In the genomic region with DNA sequence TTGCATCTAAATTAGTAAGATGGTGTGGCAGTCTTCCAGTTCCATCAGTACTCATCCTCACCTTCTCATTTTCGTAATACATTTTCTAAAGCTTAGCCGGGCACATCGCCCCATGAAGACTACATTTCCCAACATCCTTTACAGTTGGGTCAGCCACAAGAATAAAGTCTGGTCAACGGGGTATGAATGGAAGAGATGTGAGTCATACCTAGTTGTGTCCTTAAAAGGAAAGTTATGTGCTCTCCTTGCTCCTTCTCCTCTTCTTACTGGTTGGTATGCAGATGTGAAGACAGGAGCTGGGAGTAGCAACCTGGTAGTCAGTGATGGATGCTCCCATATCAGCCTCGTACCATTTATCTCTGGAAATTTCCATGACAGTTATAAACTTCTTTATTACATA, we compare ENCODE assay signal across 15 cellular contexts. TPM values are rescaled to one million over a fixed set of nuclear protein-coding genes. Genes with fewer than 3 reads are reported as not detected.
DNase-seq lines count a peak whose midpoint lies in the region; FAIRE-seq and TF ChIP-seq lines count a peak whose summit lies in the region.
"Had no signal": no experiment of that assay in that cellular context is flagged by ENCODE, and none has a peak within 500 bp of the region (broad histone marks: within the 10 kb centered on the region; RNA-seq: fewer than 3 reads in every experiment).

No MANE protein-coding gene starts in this region.

- H3K36me3 ChIP-seq in breast epithelium (no peaks in the 10 kb centered on the region), SK-N-SH (replicated peaks in 1 of 2; ENCODE audit: control insufficient read depth in 1 of 2, insufficient read depth in 2 of 2, low read length in 1 of 2) (no peaks in the 10 kb centered on the region), kidney (ENCODE audit: control insufficient read depth in 1 of 2, insufficient read depth in 2 of 2, low read length in 2 of 2) (no peaks in the 10 kb centered on the region)
- H3K36me3 ChIP-seq: BLaER1, gastrocnemius medialis, HAP-1 had no signal

- H3K27me3 ChIP-seq in breast epithelium (no peaks in the 10 kb centered on the region), SK-N-SH (ENCODE audit: insufficient read depth) (no peaks in the 10 kb centered on the region)
- H3K27me3 ChIP-seq: BLaER1, gastrocnemius medialis had no signal

- BruUV-seq in MCF 10A (replicated peaks; lab: Mats Ljungman, UMichigan): no TSS peak

- H3K9me3 Mint-ChIP-seq in MCF 10A (ENCODE audit: unreplicated experiment) (no peaks in the 10 kb centered on the region), type B pancreatic cell (peaks cover 10% of the 10 kb centered on the region)
- H3K9me3 Mint-ChIP-seq: activated naive CD4-positive, alpha-beta T cell treated with anti-CD3 and anti-CD28 coated beads, Interleukin-2, amount 50 U/mL, for 24 hours had no signal

- no peak for FAIRE-seq in kidney (lab: Jason Lieb, UNC)

- H4K20me1 ChIP-seq in SK-N-SH (ENCODE audit: insufficient read depth): no peaks in the 10 kb centered on the region
- H4K20me1 ChIP-seq: BLaER1 had no signal

- no peak overlapping the region for H3K4me3 Mint-ChIP-seq in MCF 10A (ENCODE audit: unreplicated experiment)
- no peak overlapping the region for H3K4me3 Mint-ChIP-seq in type B pancreatic cell
- H3K4me3 Mint-ChIP-seq: activated naive CD4-positive, alpha-beta T cell treated with anti-CD3 and anti-CD28 coated beads, Interleukin-2, amount 50 U/mL, for 24 hours; naive B cell had no signal

- H2AFZ ChIP-seq in SK-N-SH (ENCODE audit: low read depth): peak overlapping the region; percentile 26; the same call in 1 of the 2 replicates

- H3K36me3 Mint-ChIP-seq in MCF 10A (ENCODE audit: insufficient read depth, unreplicated experiment) (no peaks in the 10 kb centered on the region), type B pancreatic cell (peaks cover 3% of the 10 kb centered on the region)
- H3K36me3 Mint-ChIP-seq: naive B cell had no signal

- H3K9me3 ChIP-seq in breast epithelium (no peaks in the 10 kb centered on the region), SK-N-SH (no peaks in the 10 kb centered on the region), kidney (ENCODE audit: control insufficient read depth in 1 of 2, low read length in 2 of 2) (peaks cover 0 to 4% of the 10 kb centered on the region in 2 donors)
- H3K9me3 ChIP-seq: gastrocnemius medialis had no signal

- H3K4me1 ChIP-seq in breast epithelium (no peaks in the 10 kb centered on the region), SK-N-SH (ENCODE audit: control insufficient read depth in 1 of 2, insufficient read depth in 2 of 2, low read depth in 1 of 2, low read length in 1 of 2) (no peaks in the 10 kb centered on the region; a peak in 1 of 4 replicates), kidney (ENCODE audit: control insufficient read depth in 1 of 2, insufficient read depth in 1 of 2, low read depth in 1 of 2, low read length in 2 of 2) (no peaks in the 10 kb centered on the region)
- H3K4me1 ChIP-seq: BLaER1, gastrocnemius medialis had no signal

- 62% methylated on average over 5 of the region's 5 CpGs for WGBS in SK-N-SH (ENCODE audit: low lambda C conversion rate)

- intact Hi-C loops in MCF 10A (cut with micrococcal nuclease) (no loop called here), breast epithelium (cut with DNase I; ENCODE audit: low total_unique reads) (no loop called here), kidney (cut with DNase I) (no loop called here)

- H3F3A ChIP-seq in SK-N-SH (replicated peaks; ENCODE audit: insufficient read depth): no peaks in the 10 kb centered on the region

- no peak for TF ChIP-seq EP300 in SK-N-SH (IDR thresholded peaks at IDR 0.05; ENCODE audit: borderline replicate concordance in 1 of 2, low read depth in 1 of 2, low read length in 1 of 2)

- H3K27ac Mint-ChIP-seq in MCF 10A (ENCODE audit: low read depth, unreplicated experiment) (no peak overlapping the region), type B pancreatic cell (peak overlapping the region; percentile 72)
- H3K27ac Mint-ChIP-seq: activated naive CD4-positive, alpha-beta T cell treated with anti-CD3 and anti-CD28 coated beads, Interleukin-2, amount 50 U/mL, for 24 hours had no signal

- TF ChIP-seq RAD21 in SK-N-SH (IDR thresholded peaks at IDR 0.05; ENCODE audit: low read length): no peak

- TF ChIP-seq CTCF in MCF 10A (IDR thresholded peaks at IDR 0.05; ENCODE audit: unreplicated experiment) (no peak), breast epithelium (IDR thresholded peaks at IDR 0.05) (no peak), SK-N-SH (IDR thresholded peaks at IDR 0.05) (no peak), fibroblast of villous mesenchyme (IDR thresholded peaks at IDR 0.05; ENCODE audit: insufficient read depth, low read depth, low read length) (no peak), type B pancreatic cell (conservative IDR thresholded peaks at IDR 0.05) (no peak), kidney (IDR thresholded peaks at IDR 0.05; ENCODE audit: borderline replicate concordance, extremely low read depth, insufficient read depth) (no peak)

- H3K9ac ChIP-seq in SK-N-SH (no peak overlapping the region), kidney (ENCODE audit: low read length in 2 of 2) (no peak overlapping the region)
- H3K9ac ChIP-seq: BLaER1 had no signal

- no peaks in the 10 kb centered on the region for H3K27me3 Mint-ChIP-seq in MCF 10A (ENCODE audit: insufficient read depth, unreplicated experiment)
- H3K27me3 Mint-ChIP-seq in type B pancreatic cell: no peaks in the 10 kb centered on the region
- H3K27me3 Mint-ChIP-seq: activated naive CD4-positive, alpha-beta T cell treated with anti-CD3 and anti-CD28 coated beads, Interleukin-2, amount 50 U/mL, for 24 hours had no signal

- CTCF ChIA-PET in MCF 10A (lab: Yijun Ruan, JAX) (no interaction called here), SK-N-SH (lab: Yijun Ruan, JAX) (no interaction called here)

- POLR2A ChIA-PET in MCF 10A (lab: Yijun Ruan, JAX): interaction anchor here (1.6 kb wide), 1 partner anchor 11 kb away, joined by 4 read pairs; no protein-coding TSS in a partner anchor
- POLR2A ChIA-PET in SK-N-SH (lab: Yijun Ruan, JAX): no interaction called here

- H3K4me3 ChIP-seq in breast epithelium (no peak overlapping the region), SK-N-SH (ENCODE audit: low read depth in 2 of 2, low read length in 1 of 2) (no peak overlapping the region), fibroblast of villous mesenchyme (ENCODE audit: low read depth, low read length) (no peak overlapping the region), kidney (ENCODE audit: low read length in 2 of 2) (no peak overlapping the region)
- H3K4me3 ChIP-seq: BLaER1, gastrocnemius medialis, HAP-1 had no signal

- no peaks in the 10 kb centered on the region for H3K79me2 ChIP-seq in SK-N-SH (ENCODE audit: insufficient read depth)

- H3K4me1 Mint-ChIP-seq in MCF 10A (ENCODE audit: insufficient read depth, unreplicated experiment) (peaks cover 11% of the 10 kb centered on the region), type B pancreatic cell (ENCODE audit: unreplicated experiment) (peaks cover 6% of the 10 kb centered on the region)
- H3K4me1 Mint-ChIP-seq: naive B cell had no signal

- peak; percentile 91 for DNase-seq in MCF 10A (ENCODE audit: unreplicated experiment)
- DNase-seq in breast epithelium (ENCODE audit: low spot score in 2 of 2): no peak
- DNase-seq in SK-N-SH: no peak
- peak; percentile 58 for DNase-seq in fibroblast of villous mesenchyme (ENCODE audit: low read depth)
- no peak for DNase-seq in type B pancreatic cell (ENCODE audit: extremely low spot score, unreplicated experiment)
- DNase-seq in kidney: no peak
- DNase-seq in D341Med (ENCODE audit: low spot score): no peak
- DNase-seq in SK-N-DZ (ENCODE audit: low spot score): no peak
- DNase-seq: gastrocnemius medialis; naive B cell; NCI-H446; stimulated activated CD4-positive, alpha-beta T cell treated with anti-CD3 and anti-CD28 coated beads, Interleukin-4, amount 100 ng/mL, for 24 hours had no signal

- H3K4me2 ChIP-seq in SK-N-SH: no peak overlapping the region
- H3K4me2 ChIP-seq: BLaER1 had no signal

- H3K27ac ChIP-seq in breast epithelium (no peak overlapping the region), SK-N-SH (ENCODE audit: low read depth in 2 of 2, low read length in 1 of 2) (no peak overlapping the region), kidney (ENCODE audit: low read depth in 2 of 2, low read length in 2 of 2) (no peak overlapping the region)
- H3K27ac ChIP-seq: BLaER1, gastrocnemius medialis had no signal

- no peaks in the 10 kb centered on the region for H3K9me2 ChIP-seq in SK-N-SH

- TF ChIP-seq POLR2A in breast epithelium (IDR thresholded peaks at IDR 0.05): no peak

TF ChIP-seq in SK-N-SH, 30 proteins besides CTCF, POLR2A, EP300 and RAD21:
- TF ChIP-seq FOSL2 (IDR thresholded peaks at IDR 0.05; ENCODE audit: borderline replicate concordance, low read depth) (peak; percentile 22; the same call in 1 of the 2 replicates), NRF1 (IDR thresholded peaks at IDR 0.05; ENCODE audit: low read depth, low read length) (no peak)
- TF ChIP-seq, protein P1, sequence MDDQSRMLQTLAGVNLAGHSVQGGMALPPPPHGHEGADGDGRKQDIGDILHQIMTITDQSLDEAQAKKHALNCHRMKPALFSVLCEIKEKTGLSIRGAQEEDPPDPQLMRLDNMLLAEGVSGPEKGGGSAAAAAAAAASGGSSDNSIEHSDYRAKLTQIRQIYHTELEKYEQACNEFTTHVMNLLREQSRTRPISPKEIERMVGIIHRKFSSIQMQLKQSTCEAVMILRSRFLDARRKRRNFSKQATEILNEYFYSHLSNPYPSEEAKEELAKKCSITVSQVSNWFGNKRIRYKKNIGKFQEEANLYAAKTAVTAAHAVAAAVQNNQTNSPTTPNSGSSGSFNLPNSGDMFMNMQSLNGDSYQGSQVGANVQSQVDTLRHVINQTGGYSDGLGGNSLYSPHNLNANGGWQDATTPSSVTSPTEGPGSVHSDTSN (IDR thresholded peaks at IDR 0.05): peak; percentile 39
TF ChIP-seq in SK-N-SH: peak in this region for 2.

RNA-seq across cellular contexts. Expression of a gene that starts 35.9 kb away (rescaled TPM):
- total RNA-seq in MCF 10A (2022): 0.17 and 0.54 TPM in 2 replicates
- 10 to 100 TPM in 2 of 3 donors, 1 to 10 TPM in 1; 3.2 to 16.4 (median 13.9) TPM for total RNA-seq in breast epithelium
- polyA plus RNA-seq in SK-N-SH (2012; rRNA removed): 0.31 and 0.76 TPM in 2 replicates
- 0.36 and 0.43 TPM in 2 replicates for polyA plus RNA-seq in SK-N-SH (2012; cell fraction: cytosol; rRNA removed)
- 0.14 and 0.26 TPM in 2 replicates for polyA plus RNA-seq in SK-N-SH (2012; cell fraction: nucleus; rRNA removed)
- 0.64 and 0.86 TPM in 2 replicates for total RNA-seq in fibroblast of villous mesenchyme
- total RNA-seq in type B pancreatic cell (ENCODE audit: low replicate concordance): 13.2 and 13.6 TPM in 2 replicates
- total RNA-seq in kidney: 22.5 TPM
- polyA plus RNA-seq in kidney (ENCODE audit: insufficient read depth, low read depth, low replicate concordance): 19.6 TPM
- polyA plus RNA-seq in SK-N-DZ (2014; cell fraction: cytosol; rRNA removed): 1.4 and 2.5 TPM in 2 replicates
- 0.28 and 1.0 TPM in 2 replicates for polyA plus RNA-seq in SK-N-DZ (2014; cell fraction: nucleus; rRNA removed)

Comparison
In these comparisons a context has a peak if more than half of its experiments do, and no peak if none do; other contexts are left out.
1. DNase-seq: peak in MCF 10A (single experiment) and fibroblast of villous mesenchyme (single experiment); none in breast epithelium (0 of 2), SK-N-SH (single experiment), type B pancreatic cell (single experiment), kidney (single experiment), D341Med (single experiment) and SK-N-DZ (single experiment).